11 cellular contexts compared by ENCODE assay signal in genomic region chr14:71130491-71131179, GRCh38.
DNase-seq lines count a peak whose midpoint lies in the region; ATAC-seq and TF ChIP-seq lines count a peak whose summit lies in the region.
"Had no signal": no experiment of that assay in that cellular context is flagged by ENCODE, and none has a peak within 500 bp of the region (broad histone marks: within the 10 kb centered on the region; RNA-seq: fewer than 3 reads in every experiment).

No MANE protein-coding gene starts in this region.

- peak overlapping the region in 1 of 6 donors; percentile 51 for H3K27ac Mint-ChIP-seq in immature natural killer cell
- H3K27ac Mint-ChIP-seq: dendritic cell treated with granulocyte-macrophage colony-stimulating factor and Interleukin-4, amounts not matched to agents 40 ng/mL and 50 ng/mL, for 4 days; naive thymus-derived CD8-positive, alpha-beta T cell had no signal

- DNase-seq in AG04449 (ENCODE audit: low read depth, low spot score) (no peak), HT1080 (ENCODE audit: low read depth) (peak; percentile 98), immature natural killer cell (peak; percentile 32 to 49 (median 49)), occipital lobe (lab: John Stamatoyannopoulos, UW) (no peak), SIG-M5 treated with dmso at 0.1 percent for 504 hours (lab: John Stamatoyannopoulos, UW; ENCODE audit: unreplicated experiment) (no peak)
- DNase-seq: MM.1S; naive thymus-derived CD8-positive, alpha-beta T cell had no signal

- peaks cover 13 to 18% of the 10 kb centered on the region in 2 donors for H3K4me1 Mint-ChIP-seq in immature natural killer cell

- no peak for ATAC-seq in HG03196 (IDR thresholded peaks at IDR 0.05; ENCODE audit: unreplicated experiment)
- no peak for ATAC-seq in GM21367 (IDR thresholded peaks at IDR 0.05; ENCODE audit: unreplicated experiment)

- no peaks in the 10 kb centered on the region for H3K36me3 Mint-ChIP-seq in immature natural killer cell
- H3K36me3 Mint-ChIP-seq: naive thymus-derived CD8-positive, alpha-beta T cell had no signal

- peaks cover 0 to 6% (median 2%) of the 10 kb centered on the region in 3 donors for H3K27me3 Mint-ChIP-seq in immature natural killer cell (ENCODE audit: low read depth in 3 of 3)
- H3K27me3 Mint-ChIP-seq: dendritic cell treated with granulocyte-macrophage colony-stimulating factor and Interleukin-4, amounts not matched to agents 40 ng/mL and 50 ng/mL, for 4 days had no signal

- H3K4me3 ChIP-seq in AG04449 (ENCODE audit: low read depth, low read length) (peak overlapping the region; percentile 37), WI38 (ENCODE audit: low read depth, low read length) (peak overlapping the region; percentile 33)

- TF ChIP-seq CTCF in AG04449 (IDR thresholded peaks at IDR 0.05; ENCODE audit: insufficient read depth, low read length, missing control alignments) (no peak), WI38 (IDR thresholded peaks at IDR 0.05; ENCODE audit: low read depth, low read length) (no peak)

- POLR2A ChIA-PET in AG04449 (lab: Yijun Ruan, JAX): interaction anchor here (1.1 kb wide), 1 partner anchor 11 kb away, joined by 4 read pairs; no protein-coding TSS in a partner anchor

- no peaks in the 10 kb centered on the region for H3K9me3 Mint-ChIP-seq in immature natural killer cell
- H3K9me3 Mint-ChIP-seq: dendritic cell treated with granulocyte-macrophage colony-stimulating factor and Interleukin-4, amounts not matched to agents 40 ng/mL and 50 ng/mL, for 4 days; naive thymus-derived CD8-positive, alpha-beta T cell had no signal

- peak overlapping the region; percentile 33 to 59 (median 40) for H3K4me3 Mint-ChIP-seq in immature natural killer cell
- H3K4me3 Mint-ChIP-seq: dendritic cell treated with granulocyte-macrophage colony-stimulating factor and Interleukin-4, amounts not matched to agents 40 ng/mL and 50 ng/mL, for 4 days; naive thymus-derived CD8-positive, alpha-beta T cell had no signal

- CTCF ChIA-PET in AG04449 (lab: Yijun Ruan, JAX): interaction anchor here (1.0 to 17.2 kb wide), 2 partner anchors 11 to 622 kb away, joined by 3 to 207 read pairs; no protein-coding TSS in a partner anchor

Comparison
In these comparisons a context has a peak if more than half of its experiments do, and no peak if none do; other contexts are left out.
1. DNase-seq: peak in HT1080 (single experiment) and immature natural killer cell (3 of 3); none in AG04449 (single experiment), occipital lobe (single experiment) and SIG-M5 treated with dmso at 0.1 percent for 504 hours (single experiment).